ENCODE assay signal across 10 cellular contexts in genomic region chr9:134662143-134662876, GRCh38. TPM values are rescaled to one million over a fixed set of nuclear protein-coding genes. Genes with fewer than 3 reads are reported as not detected.
A peak's percentile ranks its signal among the peaks of the same experiment; 100 is the strongest.
DNase-seq lines count a peak whose midpoint lies in the region; ATAC-seq and TF ChIP-seq lines count a peak whose summit lies in the region.
"Had no signal": no experiment of that assay in that cellular context is flagged by ENCODE, and none has a peak within 500 bp of the region (broad histone marks: within the 10 kb centered on the region; RNA-seq: fewer than 3 reads in every experiment).

No MANE protein-coding gene starts in this region.

- H3K27me3 ChIP-seq in endodermal cell (ENCODE audit: control insufficient read depth, insufficient read depth, low read length, poor library complexity, severe bottlenecking): no peaks in the 10 kb centered on the region
- no peaks in the 10 kb centered on the region for H3K27me3 ChIP-seq in lung (ENCODE audit: control insufficient read depth, insufficient read depth)
- H3K27me3 ChIP-seq in upper lobe of left lung: no peaks in the 10 kb centered on the region

- DNase-seq in M059J (ENCODE audit: low read depth) (peak; percentile 99), endodermal cell (no peak), lung (ENCODE audit: low spot score) (no peak), upper lobe of left lung (peak in 1 of 2 donors; percentile 32), NCI-H82 (lab: John Stamatoyannopoulos, UW) (no peak)
- DNase-seq: activated T-cell treated with anti-CD3 and anti-CD28 coated beads for 4 hours, SIG-M5 had no signal

- peaks cover 17% of the 10 kb centered on the region for H3K9me3 Mint-ChIP-seq in endodermal cell

- H3K9me3 ChIP-seq in endodermal cell (ENCODE audit: control insufficient read depth, low read length): peaks cover 16% of the 10 kb centered on the region
- H3K9me3 ChIP-seq in lung (ENCODE audit: control insufficient read depth in 2 of 2, insufficient read depth in 1 of 2, low read length in 1 of 2): peaks cover 0 to 10% of the 10 kb centered on the region in 2 donors
- peaks cover 0 to 7% (median 6%) of the 10 kb centered on the region in 4 donors for H3K9me3 ChIP-seq in upper lobe of left lung

- H3K4me3 ChIP-seq in endodermal cell (ENCODE audit: low read length) (no peak overlapping the region), lung (no peak overlapping the region), upper lobe of left lung (no peak overlapping the region)
- H3K4me3 ChIP-seq: K562 had no signal

- H3K27ac Mint-ChIP-seq in endodermal cell: no peak overlapping the region

- 79 to 91% methylated on average over 10 to 17 of the region's 17 CpGs for WGBS in endodermal cell (ENCODE audit: insufficient coverage in 1 of 2, insufficient read length in 1 of 2), 2 experiments
- WGBS in lung, 2 donors: 72 to 83% methylated on average over 17 of the region's 17 CpGs
- WGBS in upper lobe of left lung, 2 donors: 69 to 72% methylated on average over 14 to 17 of the region's 17 CpGs

- H3K4me1 ChIP-seq in endodermal cell (ENCODE audit: control insufficient read depth, insufficient read depth, low read length) (no peaks in the 10 kb centered on the region), lung (ENCODE audit: control insufficient read depth in 2 of 2, insufficient read depth in 2 of 2, low read length in 2 of 2) (peaks cover 0 to 8% of the 10 kb centered on the region in 2 donors), upper lobe of left lung (peaks cover 0 to 9% (median 3%) of the 10 kb centered on the region in 4 donors)

- TF ChIP-seq EP300 in upper lobe of left lung (IDR thresholded peaks at IDR 0.05): no peak

- no peak overlapping the region for H3K4me3 Mint-ChIP-seq in endodermal cell

- H3K9ac ChIP-seq in endodermal cell (ENCODE audit: extremely low read depth, low read length, poor library complexity, severe bottlenecking): no peak overlapping the region

- H3K27ac ChIP-seq in endodermal cell (ENCODE audit: low read depth, low read length) (peak overlapping the region; percentile 24), lung (ENCODE audit: low read depth in 1 of 2, low read length in 1 of 2) (peak overlapping the region; percentile 5 to 66), upper lobe of left lung (peak overlapping the region; percentile 15 to 37 (median 26))

- peak; percentile 58 for ATAC-seq in lung (ENCODE audit: insufficient read depth, low FRiP score)
- ATAC-seq in upper lobe of left lung (ENCODE audit: low FRiP score in 2 of 2): peak; percentile 58 to 82
- ATAC-seq in GM18909 (IDR thresholded peaks at IDR 0.05; ENCODE audit: poor library complexity, unreplicated experiment): no peak
- ATAC-seq in GM21360 (IDR thresholded peaks at IDR 0.05; ENCODE audit: unreplicated experiment): no peak
- ATAC-seq: K562 had no signal

- H3K36me3 Mint-ChIP-seq in endodermal cell (ENCODE audit: low read depth): peaks cover 46% of the 10 kb centered on the region

- TF ChIP-seq CTCF in endodermal cell (conservative IDR thresholded peaks at IDR 0.05) (no peak), lung (IDR thresholded peaks at IDR 0.05; ENCODE audit: control extremely low read depth, extremely low read depth) (no peak), upper lobe of left lung (IDR thresholded peaks at IDR 0.05) (no peak)

- no peaks in the 10 kb centered on the region for H3K4me1 Mint-ChIP-seq in endodermal cell

- H3K27me3 Mint-ChIP-seq in endodermal cell (ENCODE audit: insufficient read depth): no peaks in the 10 kb centered on the region

- H3K36me3 ChIP-seq in endodermal cell (ENCODE audit: control insufficient read depth, insufficient read depth, low read length) (peaks cover 10% of the 10 kb centered on the region), lung (ENCODE audit: control insufficient read depth in 2 of 2, insufficient read depth in 2 of 2, low read length in 2 of 2) (no peaks in the 10 kb centered on the region), upper lobe of left lung (no peaks in the 10 kb centered on the region)

- TF ChIP-seq POLR2A in upper lobe of left lung (IDR thresholded peaks at IDR 0.05): no peak

RNA-seq across cellular contexts. Expression of gene COL5A1, which starts 20.7 kb away (rescaled TPM):
- 164 and 277 TPM in 2 replicates for total RNA-seq in M059J (2014; rRNA removed; shearing (Covaris generic))
- total RNA-seq in endodermal cell (10 to 100 TPM; 65.3 to 76.6 TPM), lung (100 to 1,000 TPM in 1 of 2 donors, 10 to 100 TPM in 1; 96.6 to 169 TPM), upper lobe of left lung (10 to 100 TPM in 5 of 6 donors, 1 to 10 TPM in 1; 7.5 to 75.4 (median 27.4) TPM)
- polyA plus RNA-seq in endodermal cell (2013, experiment 1 of 2): 47.5 TPM
- polyA plus RNA-seq in endodermal cell (2013, experiment 2 of 2): 53.7 TPM
- polyA plus RNA-seq in lung: 10 to 100 TPM; 12.2 to 34.1 TPM

Comparison
In these comparisons a context has a peak if more than half of its experiments do, and no peak if none do; other contexts are left out.
1. ATAC-seq: peak in lung (single experiment) and upper lobe of left lung (2 of 2); none in GM18909 (single experiment) and GM21360 (single experiment).
2. Peak in every context shown above with its lines, with median percentiles within 50 percentile points of each other: H3K27ac ChIP-seq.